Comparison of ENCODE assay signal across 2 cellular contexts in genomic region chr19:43782311-43782660, GRCh38.
TF ChIP-seq lines count a peak whose summit lies in the region.

No MANE protein-coding gene starts in this region.

TF ChIP-seq in IMR-90, 13 proteins besides CTCF, POLR2A, EP300 and RAD21:
- TF ChIP-seq RCOR1 (IDR thresholded peaks at IDR 0.05; ENCODE audit: insufficient replicate concordance, low read length) (no peak), CEBPB (IDR thresholded peaks at IDR 0.05; ENCODE audit: low read depth, low read length) (no peak), FOS (IDR thresholded peaks at IDR 0.05; ENCODE audit: low read depth, low read length) (no peak), CHD1 (IDR thresholded peaks at IDR 0.05; ENCODE audit: low read depth, low read length) (no peak), SMC3 (IDR thresholded peaks at IDR 0.05; ENCODE audit: low read depth, low read length) (no peak), USF2 (IDR thresholded peaks at IDR 0.05; ENCODE audit: low read depth, low read length) (no peak), NFE2L2 (IDR thresholded peaks at IDR 0.05; ENCODE audit: low read depth, low read length) (no peak), BHLHE40 (IDR thresholded peaks at IDR 0.05; ENCODE audit: low read depth, low read length) (no peak), MAFK (IDR thresholded peaks at IDR 0.05; ENCODE audit: low read depth, low read length) (no peak), MXI1 (IDR thresholded peaks at IDR 0.05; ENCODE audit: borderline replicate concordance, low read depth, low read length) (no peak), MAZ (IDR thresholded peaks at IDR 0.05; ENCODE audit: borderline replicate concordance, low read depth, low read length) (no peak)
- TF ChIP-seq, protein P1, sequence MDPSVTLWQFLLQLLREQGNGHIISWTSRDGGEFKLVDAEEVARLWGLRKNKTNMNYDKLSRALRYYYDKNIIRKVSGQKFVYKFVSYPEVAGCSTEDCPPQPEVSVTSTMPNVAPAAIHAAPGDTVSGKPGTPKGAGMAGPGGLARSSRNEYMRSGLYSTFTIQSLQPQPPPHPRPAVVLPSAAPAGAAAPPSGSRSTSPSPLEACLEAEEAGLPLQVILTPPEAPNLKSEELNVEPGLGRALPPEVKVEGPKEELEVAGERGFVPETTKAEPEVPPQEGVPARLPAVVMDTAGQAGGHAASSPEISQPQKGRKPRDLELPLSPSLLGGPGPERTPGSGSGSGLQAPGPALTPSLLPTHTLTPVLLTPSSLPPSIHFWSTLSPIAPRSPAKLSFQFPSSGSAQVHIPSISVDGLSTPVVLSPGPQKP (IDR thresholded peaks at IDR 0.05; ENCODE audit: borderline replicate concordance, low read depth, low read length): no peak

TF ChIP-seq in HEK293T, 16 proteins besides CTCF, POLR2A, EP300 and RAD21:
- TF ChIP-seq FOXA1 (IDR thresholded peaks at IDR 0.05) (no peak), LEF1 (IDR thresholded peaks at IDR 0.05; ENCODE audit: borderline replicate concordance) (no peak), HDGF (IDR thresholded peaks at IDR 0.05; ENCODE audit: borderline replicate concordance) (no peak), ZNF384 (IDR thresholded peaks at IDR 0.05) (no peak), FOXK2 (IDR thresholded peaks at IDR 0.05) (no peak), FOXM1 (IDR thresholded peaks at IDR 0.05; ENCODE audit: borderline replicate concordance) (no peak), SUZ12 (IDR thresholded peaks at IDR 0.05) (no peak), BHLHE40 (IDR thresholded peaks at IDR 0.05; ENCODE audit: borderline replicate concordance) (no peak), L3MBTL2 (conservative IDR thresholded peaks at IDR 0.05) (no peak), NFRKB (IDR thresholded peaks at IDR 0.05) (no peak), SP1 (IDR thresholded peaks at IDR 0.05) (no peak), ARNT (IDR thresholded peaks at IDR 0.05) (no peak)
- TF ChIP-seq, protein P2, sequence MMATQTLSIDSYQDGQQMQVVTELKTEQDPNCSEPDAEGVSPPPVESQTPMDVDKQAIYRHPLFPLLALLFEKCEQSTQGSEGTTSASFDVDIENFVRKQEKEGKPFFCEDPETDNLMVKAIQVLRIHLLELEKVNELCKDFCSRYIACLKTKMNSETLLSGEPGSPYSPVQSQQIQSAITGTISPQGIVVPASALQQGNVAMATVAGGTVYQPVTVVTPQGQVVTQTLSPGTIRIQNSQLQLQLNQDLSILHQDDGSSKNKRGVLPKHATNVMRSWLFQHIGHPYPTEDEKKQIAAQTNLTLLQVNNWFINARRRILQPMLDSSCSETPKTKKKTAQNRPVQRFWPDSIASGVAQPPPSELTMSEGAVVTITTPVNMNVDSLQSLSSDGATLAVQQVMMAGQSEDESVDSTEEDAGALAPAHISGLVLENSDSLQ (IDR thresholded peaks at IDR 0.05): no peak
